ENCODE assay signal across 29 cellular contexts in the genomic region with DNA sequence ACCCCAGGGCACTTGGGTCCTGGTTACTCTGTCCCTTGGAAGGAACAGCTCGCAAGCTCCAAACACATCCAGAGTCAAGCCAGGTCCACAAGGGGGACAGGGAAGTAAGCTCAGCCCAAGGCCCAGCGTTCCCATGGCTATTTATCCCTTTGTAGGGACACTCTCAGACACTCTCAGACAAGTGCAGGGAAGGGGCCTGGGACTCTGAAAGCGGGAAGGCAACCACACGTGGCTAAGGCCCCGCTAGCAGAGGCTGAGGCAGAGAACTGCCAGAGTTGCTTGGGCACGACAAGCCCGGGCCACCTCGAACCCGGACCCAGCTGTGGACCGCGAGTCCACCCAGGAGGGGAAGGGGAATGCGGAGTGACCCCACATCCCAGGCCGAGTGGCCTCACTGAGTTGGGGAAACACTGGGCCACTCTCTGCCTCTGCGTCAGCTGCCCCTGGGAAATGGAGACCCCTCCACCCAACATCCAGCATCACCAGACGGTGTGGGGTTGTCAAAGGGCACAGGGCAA. TPM values are rescaled to one million over a fixed set of nuclear protein-coding genes. Genes with fewer than 3 reads are reported as not detected.
"Had no signal": no experiment of that assay in that cellular context is flagged by ENCODE, and none has a peak within 500 bp of the region (broad histone marks: within the 10 kb centered on the region; RNA-seq: fewer than 3 reads in every experiment).

No MANE protein-coding gene starts in this region.

- H3K4me1 ChIP-seq: neural progenitor cell, pancreas, prostate gland, testis, thyroid gland, upper lobe of left lung, vagina had no signal

- H3K27ac ChIP-seq: left ventricle myocardium inferior, neural progenitor cell, pancreas, prostate gland, skin epidermis, stomach, testis, thyroid gland, transverse colon, upper lobe of left lung, vagina had no signal

- H3K36me3 Mint-ChIP-seq: immature natural killer cell; mesothelial cell of epicardium; naive B cell; natural killer cell; stimulated activated naive B cell treated with anti-CD40 and anti-IgM and Interleukin-4, amounts not matched to agents 10 μg/mL and 1 μg/mL and 100 μg/mL, for 72 hours had no signal

- H2AFZ ChIP-seq: neural progenitor cell had no signal

- H3K9me3 Mint-ChIP-seq: immature natural killer cell; mesothelial cell of epicardium; naive B cell; natural killer cell; nephron progenitor cell; neural progenitor cell; stimulated activated naive B cell treated with anti-CD40 and anti-IgM and Interleukin-4, amounts not matched to agents 10 μg/mL and 1 μg/mL and 100 μg/mL, for 72 hours had no signal

- DNase-seq: hypothalamus; immature natural killer cell; kidney; left ventricle myocardium inferior; mesendoderm; naive B cell; natural killer cell; nephron progenitor cell; retina; stimulated activated CD4-positive, alpha-beta T cell treated with anti-CD3 and anti-CD28 coated beads, Interleukin-12 subunit alpha, Interleukin-12 subunit beta, amount 100 ng/mL, for 4 hours; stimulated activated CD4-positive, alpha-beta T cell treated with anti-CD3 and anti-CD28 coated beads, Interleukin-15, amount 100 ng/mL, for 24 hours; stimulated activated CD4-positive, alpha-beta T cell treated with anti-CD3 and anti-CD28 coated beads, Interleukin-2, amount 100 ng/mL, for 24 hours; stimulated activated CD4-positive, alpha-beta T cell treated with anti-CD3 and anti-CD28 coated beads, Interleukin-4, amount 100 ng/mL, for 1 hour; stimulated activated naive B cell treated with anti-CD40 and anti-IgM and Interleukin-4, amounts not matched to agents 10 μg/mL and 1 μg/mL and 100 μg/mL, for 72 hours; stimulated activated naive CD8-positive, alpha-beta T cell treated with anti-CD3 and anti-CD28 coated beads, Interleukin-15, Interleukin-2, amounts not matched to agents 100 U/mL and 50 U/mL, for 24 hours; stomach; testis; thyroid gland; transverse colon had no signal

- H3K4me3 Mint-ChIP-seq: immature natural killer cell; mesothelial cell of epicardium; naive B cell; natural killer cell; nephron progenitor cell; neural progenitor cell; stimulated activated naive B cell treated with anti-CD40 and anti-IgM and Interleukin-4, amounts not matched to agents 10 μg/mL and 1 μg/mL and 100 μg/mL, for 72 hours had no signal

- H3K27ac Mint-ChIP-seq: immature natural killer cell; mesothelial cell of epicardium; naive B cell; natural killer cell; nephron progenitor cell; neural progenitor cell; stimulated activated naive B cell treated with anti-CD40 and anti-IgM and Interleukin-4, amounts not matched to agents 10 μg/mL and 1 μg/mL and 100 μg/mL, for 72 hours had no signal

- H3K4me1 Mint-ChIP-seq: mesothelial cell of epicardium; nephron progenitor cell; neural progenitor cell; stimulated activated naive B cell treated with anti-CD40 and anti-IgM and Interleukin-4, amounts not matched to agents 10 μg/mL and 1 μg/mL and 100 μg/mL, for 72 hours had no signal

- H3K36me3 ChIP-seq: left ventricle myocardium inferior, neural progenitor cell, pancreas, prostate gland, thyroid gland, transverse colon, upper lobe of left lung, vagina had no signal

- H3K4me2 ChIP-seq: neural progenitor cell had no signal

- H3K27me3 ChIP-seq: pancreas, testis, thyroid gland, vagina had no signal

- H3K9me3 ChIP-seq: left ventricle myocardium inferior, pancreas, prostate gland, stomach, testis, thyroid gland, transverse colon, upper lobe of left lung, vagina had no signal

- ATAC-seq: natural killer cell; pancreas; right cardiac atrium; sciatic nerve; stimulated activated naive B cell treated with anti-CD40 and anti-IgM and Interleukin-4, amounts not matched to agents 10 μg/mL and 1 μg/mL and 100 μg/mL, for 72 hours; stimulated activated naive CD8-positive, alpha-beta T cell treated with anti-CD3 and anti-CD28 coated beads, Interleukin-15, Interleukin-2, amounts not matched to agents 100 U/mL and 50 U/mL, for 24 hours had no signal

- H3K9ac ChIP-seq: neural progenitor cell had no signal

- H3K4me3 ChIP-seq: left ventricle myocardium inferior, lung, neural progenitor cell, pancreas, prostate gland, skin epidermis, stomach, testis, thyroid gland, transverse colon, upper lobe of left lung, vagina had no signal

RNA-seq across cellular contexts. Expression of a gene that starts 10.2 kb away (rescaled TPM):
- total RNA-seq: left ventricle myocardium inferior, right cardiac atrium had no signal
